Comparison of ENCODE assay signal across 10 cellular contexts in genomic region chr12:26728205-26729050, GRCh38.
DNase-seq lines count a peak whose midpoint lies in the region; ATAC-seq and TF ChIP-seq lines count a peak whose summit lies in the region.
"Had no signal": no experiment of that assay in that cellular context is flagged by ENCODE, and none has a peak within 500 bp of the region (broad histone marks: within the 10 kb centered on the region; RNA-seq: fewer than 3 reads in every experiment).

No MANE protein-coding gene starts in this region.

- H3K79me2 ChIP-seq in Karpas-422 (ENCODE audit: low read length), result peaks cover 92% of the 10 kb centered on the region

- H3K4me3 ChIP-seq in Karpas-422 (ENCODE audit: low read length) (no peak overlapping the region), upper lobe of right lung (no peak overlapping the region)

- H3K9me2 ChIP-seq in Karpas-422 (replicated peaks; ENCODE audit: insufficient read depth, low read length), result no peaks in the 10 kb centered on the region

- no peak for DNase-seq in activated T-cell treated with anti-CD3 and anti-CD28 coated beads, Interleukin-2, amount 50 U/mL, for 24 hours
- DNase-seq in activated T-cell treated with anti-CD3 and anti-CD28 coated beads for 4 hours, result no peak
- DNase-seq in Karpas-422, result no peak
- DNase-seq in upper lobe of right lung, result no peak
- DNase-seq in RPMI8226, result no peak
- DNase-seq in NCI-H1436 treated with DMSO at 0.1 percent for 48 hours (lab: John Stamatoyannopoulos, UW), result no peak
- DNase-seq in NCI-H2029 treated with DMSO at 0.1 percent for 48 hours (lab: John Stamatoyannopoulos, UW), result no peak
- DNase-seq: effector memory CD4-positive, alpha-beta T cell; NCI-H2081 had no signal

- TF ChIP-seq CTCF in upper lobe of right lung (IDR thresholded peaks at IDR 0.05), result no peak

- H3K36me3 Mint-ChIP-seq in activated T-cell treated with anti-CD3 and anti-CD28 coated beads, Interleukin-2, amount 50 U/mL, for 24 hours (ENCODE audit: low read depth), result peaks cover 20% of the 10 kb centered on the region

- peaks cover 58% of the 10 kb centered on the region for H3K4me1 Mint-ChIP-seq in activated T-cell treated with anti-CD3 and anti-CD28 coated beads, Interleukin-2, amount 50 U/mL, for 24 hours (ENCODE audit: low read depth)

- peaks cover 97% of the 10 kb centered on the region for H3K4me1 ChIP-seq in Karpas-422 (ENCODE audit: low read length)
- H3K4me1 ChIP-seq in upper lobe of right lung, result peaks cover 8% of the 10 kb centered on the region

- H3K9ac ChIP-seq in Karpas-422 (ENCODE audit: low read length), result no peak overlapping the region

- ATAC-seq in HG02623 (IDR thresholded peaks at IDR 0.05; ENCODE audit: unreplicated experiment) (peak; percentile 30), upper lobe of right lung (peak; percentile 14)

- H3K27ac ChIP-seq in Karpas-422 (ENCODE audit: low read length) (peak overlapping the region; percentile 94), upper lobe of right lung (no peak overlapping the region)

- intact Hi-C loops in upper lobe of right lung (cut with DNase I), result no loop called here

- H3K9me3 ChIP-seq in Karpas-422 (ENCODE audit: low read length) (no peaks in the 10 kb centered on the region), upper lobe of right lung (no peaks in the 10 kb centered on the region)

- H3K36me3 ChIP-seq in Karpas-422 (ENCODE audit: insufficient read depth, low read length), result no peaks in the 10 kb centered on the region
- no peaks in the 10 kb centered on the region for H3K36me3 ChIP-seq in upper lobe of right lung

- H3K27me3 Mint-ChIP-seq in activated T-cell treated with anti-CD3 and anti-CD28 coated beads, Interleukin-2, amount 50 U/mL, for 24 hours, result no peaks in the 10 kb centered on the region

- H3K27me3 ChIP-seq in Karpas-422 (ENCODE audit: low read length), result no peaks in the 10 kb centered on the region
- no peaks in the 10 kb centered on the region for H3K27me3 ChIP-seq in upper lobe of right lung

- no peaks in the 10 kb centered on the region for H4K20me1 ChIP-seq in Karpas-422 (ENCODE audit: insufficient read depth, low read depth, low read length)

- H3K4me3 Mint-ChIP-seq in activated T-cell treated with anti-CD3 and anti-CD28 coated beads, Interleukin-2, amount 50 U/mL, for 24 hours, result no peak overlapping the region

- no peaks in the 10 kb centered on the region for H3K9me3 Mint-ChIP-seq in activated T-cell treated with anti-CD3 and anti-CD28 coated beads, Interleukin-2, amount 50 U/mL, for 24 hours

- no peak overlapping the region for H2AFZ ChIP-seq in Karpas-422 (ENCODE audit: low read length)

- peak overlapping the region; percentile 50 for H3K27ac Mint-ChIP-seq in activated T-cell treated with anti-CD3 and anti-CD28 coated beads, Interleukin-2, amount 50 U/mL, for 24 hours

- H3K4me2 ChIP-seq in Karpas-422 (ENCODE audit: low read depth, low read length, poor library complexity, severe bottlenecking), result peak overlapping the region; percentile 47
